In genomic region chr18:54675076-54675475, GRCh38 we compare ENCODE assay signal across 25 cellular contexts.
"Had no signal": no experiment of that assay in that cellular context is flagged by ENCODE, and none has a peak within 500 bp of the region (broad histone marks: within the 10 kb centered on the region; RNA-seq: fewer than 3 reads in every experiment).

No MANE protein-coding gene starts in this region.

- H3K9me3 ChIP-seq: adrenal gland, breast epithelium, pancreas, psoas muscle, right lobe of liver, transverse colon had no signal

- H3K4me1 ChIP-seq: adrenal gland, ascending aorta, breast epithelium, left ventricle myocardium inferior, pancreas, psoas muscle, right lobe of liver had no signal

- DNase-seq: activated CD4-positive, alpha-beta T cell treated with anti-CD3 and anti-CD28 coated beads, Interleukin-2, amount 50 U/mL, for 4 hours; activated CD8-positive, alpha-beta memory T cell treated with anti-CD3 and anti-CD28 coated beads for 24 hours; activated CD8-positive, alpha-beta memory T cell treated with anti-CD3 and anti-CD28 coated beads, Interleukin-2, amount 50 U/mL, for 4 hours; activated naive CD4-positive, alpha-beta T cell; activated T-cell treated with anti-CD3 and anti-CD28 coated beads, Interleukin-2, amount 50 U/mL, for 24 hours; adrenal gland; dorsolateral prefrontal cortex; effector memory CD8-positive, alpha-beta T cell; left ventricle myocardium inferior; midbrain; natural killer cell; pancreas; psoas muscle; right lobe of liver; small intestine; stimulated activated CD4-positive, alpha-beta T cell treated with anti-CD3 and anti-CD28 coated beads, Interleukin-2, amount 100 ng/mL, for 48 hours; stimulated activated CD8-positive, alpha-beta memory T cell treated with anti-CD3 and anti-CD28 coated beads, Interleukin-4, amount 100 ng/mL, for 48 hours; stimulated activated naive B cell treated with anti-CD40 and anti-IgM and Interleukin-4, amounts not matched to agents 10 μg/mL and 1 μg/mL and 100 μg/mL, for 72 hours; T-cell; transverse colon had no signal

- H3K27ac ChIP-seq: adrenal gland, ascending aorta, breast epithelium, dorsolateral prefrontal cortex, left ventricle myocardium inferior, pancreas, psoas muscle, right lobe of liver, transverse colon had no signal

- H3K27me3 ChIP-seq: adrenal gland, ascending aorta, breast epithelium, pancreas, right lobe of liver, transverse colon had no signal

- ATAC-seq: activated T-helper 17 cell treated with anti-CD3 and anti-CD28 coated beads, Interleukin-2, amount 50 U/mL, for 72 hours; effector memory CD8-positive, alpha-beta T cell; esophagus mucosa; natural killer cell; pancreas; psoas muscle; right lobe of liver; stimulated activated naive B cell treated with anti-CD40 and anti-IgM and Interleukin-4, amounts not matched to agents 10 μg/mL and 1 μg/mL and 100 μg/mL, for 72 hours; T-cell; WTC11 had no signal

- H3K4me3 ChIP-seq: adrenal gland, ascending aorta, breast epithelium, dorsolateral prefrontal cortex, left ventricle myocardium inferior, pancreas, psoas muscle, right lobe of liver, transverse colon had no signal

- H3K36me3 ChIP-seq: adrenal gland, ascending aorta, breast epithelium, left ventricle myocardium inferior, pancreas, right lobe of liver, transverse colon had no signal
